ENCODE assay signal across 29 cellular contexts in genomic region chr19:10134040-10134439, GRCh38. TPM values are rescaled to one million over a fixed set of nuclear protein-coding genes. Genes with fewer than 3 reads are reported as not detected.
"Had no signal": no experiment of that assay in that cellular context is flagged by ENCODE, and none has a peak within 500 bp of the region (broad histone marks: within the 10 kb centered on the region; RNA-seq: fewer than 3 reads in every experiment).

No MANE protein-coding gene starts in this region.

- H3K4me3 ChIP-seq: left lung, lower lobe of right lung, ovary, prostate gland, skin epidermis, suprapubic skin, thoracic aorta, tibial artery, upper lobe of right lung had no signal

- H3K4me1 ChIP-seq: lower lobe of right lung, prostate gland, suprapubic skin, tibial artery, upper lobe of right lung had no signal

- H3K9me3 ChIP-seq: left lung, lower lobe of right lung, neutrophil, ovary, prostate gland, suprapubic skin, thoracic aorta, tibial artery, upper lobe of right lung had no signal

- H3K27me3 ChIP-seq: left lung, neutrophil, ovary, suprapubic skin, tibial artery, upper lobe of right lung had no signal

- ATAC-seq: left colon; lower lobe of right lung; naive thymus-derived CD8-positive, alpha-beta T cell; right cardiac atrium; sciatic nerve; stimulated activated naive B cell treated with anti-CD40 and anti-IgM and Interleukin-4, amounts not matched to agents 10 μg/mL and 1 μg/mL and 100 μg/mL, for 72 hours; upper lobe of right lung had no signal

- H3K27ac ChIP-seq: lower lobe of right lung, neutrophil, ovary, prostate gland, skin epidermis, suprapubic skin, thoracic aorta, tibial artery had no signal

- DNase-seq: hippocampal formation; immature natural killer cell; kidney; left colon; left lung; lower lobe of right lung; mammary epithelial cell; mesenchymal stem cell; naive thymus-derived CD8-positive, alpha-beta T cell; occipital lobe; ovary; stimulated activated CD4-positive, alpha-beta T cell treated with anti-CD3 and anti-CD28 coated beads, Interleukin-12 subunit alpha, Interleukin-12 subunit beta, amount 100 ng/mL, for 4 hours; stimulated activated CD4-positive, alpha-beta T cell treated with anti-CD3 and anti-CD28 coated beads, Interleukin-15, amount 100 ng/mL, for 24 hours; stimulated activated CD4-positive, alpha-beta T cell treated with anti-CD3 and anti-CD28 coated beads, Interleukin-2, amount 100 ng/mL, for 24 hours; stimulated activated CD4-positive, alpha-beta T cell treated with anti-CD3 and anti-CD28 coated beads, Interleukin-4, amount 100 ng/mL, for 1 hour; stimulated activated naive B cell treated with anti-CD40 and anti-IgM and Interleukin-4, amounts not matched to agents 10 μg/mL and 1 μg/mL and 100 μg/mL, for 72 hours; tibial artery; trophoblast cell; upper lobe of right lung had no signal

- FAIRE-seq: islet of Langerhans, kidney, urothelium cell line had no signal

RNA-seq across cellular contexts. Expression of gene ANGPTL6, which starts 31.6 kb away (rescaled TPM):
- total RNA-seq: mammary epithelial cell, neural crest cell, right cardiac atrium, sciatic nerve, thoracic aorta had no signal
